In the genomic region with DNA sequence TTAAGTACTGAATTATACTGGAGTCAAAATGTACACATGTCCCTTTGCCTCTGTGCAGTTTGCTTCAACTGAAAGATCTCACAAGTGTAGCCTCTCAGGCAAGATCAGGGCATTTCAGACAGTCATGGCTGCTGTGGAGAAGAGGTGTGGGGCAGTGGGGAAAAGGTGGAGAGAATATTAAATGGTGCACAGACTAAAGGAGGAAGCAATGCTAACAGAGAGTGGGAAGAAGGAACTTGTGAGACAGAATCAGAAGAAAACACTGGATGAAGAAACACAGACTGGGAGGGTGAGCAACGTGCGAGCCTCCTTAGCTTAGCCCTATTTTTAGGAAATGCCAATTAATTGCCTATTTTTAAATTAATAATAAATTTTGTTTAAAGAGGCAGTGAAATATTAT, we compare ENCODE assay signal across 14 cellular contexts. TPM values are rescaled to one million over a fixed set of nuclear protein-coding genes. Genes with fewer than 3 reads are reported as not detected.
DNase-seq lines count a peak whose midpoint lies in the region; ATAC-seq and TF ChIP-seq lines count a peak whose summit lies in the region.
"Had no signal": no experiment of that assay in that cellular context is flagged by ENCODE, and none has a peak within 500 bp of the region (broad histone marks: within the 10 kb centered on the region; RNA-seq: fewer than 3 reads in every experiment).

No MANE protein-coding gene starts in this region.

- no peak overlapping the region for H3K4me3 ChIP-seq in MG63
- no peak overlapping the region for H3K4me3 ChIP-seq in PC-9
- H3K4me3 ChIP-seq: BLaER1, HAP-1 had no signal

- peaks cover 34% of the 10 kb centered on the region for H3F3A ChIP-seq in PC-9 (ENCODE audit: insufficient read depth, low read depth)

- no peaks in the 10 kb centered on the region; the same call in 1 of the 2 replicates for H3K9me2 ChIP-seq in PC-9 (ENCODE audit: insufficient read depth)

- H3K36me3 ChIP-seq in MG63 (peaks cover 52% of the 10 kb centered on the region), PC-9 (ENCODE audit: low read depth) (peaks cover 68% of the 10 kb centered on the region)
- H3K36me3 ChIP-seq: HAP-1 had no signal

- peak; percentile 84 for DNase-seq in SIG-M5 treated with dmso at 0.1 percent for 504 hours (lab: John Stamatoyannopoulos, UW; ENCODE audit: unreplicated experiment)
- no peak for DNase-seq in SIG-M5 (lab: John Stamatoyannopoulos, UW)
- peak; percentile 62 for DNase-seq in MV-4-11 (lab: John Stamatoyannopoulos, UW)
- peak; percentile 11 for DNase-seq in UCSD-AML1 (lab: John Stamatoyannopoulos, UW; ENCODE audit: unreplicated experiment)
- DNase-seq in substantia nigra (lab: John Stamatoyannopoulos, UW) = no peak
- DNase-seq in MG63 = no peak
- DNase-seq in PC-9 = no peak
- DNase-seq: Caco-2, NCI-H1105, NCI-H187 had no signal

- intact Hi-C loops in PC-9 (cut with micrococcal nuclease; ENCODE audit: unreplicated experiment) = no loop called here

- TF ChIP-seq CTCF in PC-9 (conservative IDR thresholded peaks at IDR 0.05) = no peak

- H2AFZ ChIP-seq in PC-9 = no peak overlapping the region

- BruUV-seq in PC-9 (replicated peaks; lab: Mats Ljungman, UMichigan) = no TSS peak

- H4K20me1 ChIP-seq in PC-9 (ENCODE audit: insufficient read depth) = peaks cover 13% of the 10 kb centered on the region; the same call in 1 of the 2 replicates

- H3K27ac ChIP-seq in substantia nigra (ENCODE audit: low read depth, low read length, poor library complexity, severe bottlenecking) (peak overlapping the region; percentile 35), PC-9 (no peak overlapping the region)
- H3K27ac ChIP-seq: 22Rv1, BLaER1 had no signal

- H3K79me2 ChIP-seq in PC-9 (ENCODE audit: low read depth) = peaks cover 6% of the 10 kb centered on the region; the same call in 1 of the 2 replicates

- POLR2A ChIA-PET in PC-9 (lab: Charles Lee; ENCODE audit: unreplicated experiment) = no interaction called here

- H3K9me3 ChIP-seq in MG63 (no peaks in the 10 kb centered on the region), PC-9 (ENCODE audit: insufficient read depth, low read depth) (no peaks in the 10 kb centered on the region)
- H3K9me3 ChIP-seq: BLaER1, Caco-2, HAP-1 had no signal

- CTCF ChIA-PET in PC-9 (lab: Charles Lee) = no interaction called here

- no peaks in the 10 kb centered on the region for H3K4me1 ChIP-seq in PC-9 (replicated peaks; ENCODE audit: insufficient read depth)
- H3K4me1 ChIP-seq: Caco-2, HAP-1 had no signal

- H3K4me2 ChIP-seq in PC-9 = no peak overlapping the region
- H3K4me2 ChIP-seq: BLaER1 had no signal

- ATAC-seq in HG02763 (IDR thresholded peaks at IDR 0.05; ENCODE audit: unreplicated experiment) = no peak

- H3K27me3 ChIP-seq in MG63 (no peaks in the 10 kb centered on the region), PC-9 (ENCODE audit: insufficient read depth, low read depth) (no peaks in the 10 kb centered on the region)
- H3K27me3 ChIP-seq: BLaER1 had no signal

RNA-seq across cellular contexts. Expression of a gene that starts 49.6 kb away (rescaled TPM):
- 17.4 and 21.3 TPM in 2 replicates for total RNA-seq in MG63 (2014; rRNA removed; shearing (Covaris generic); ENCODE audit: low replicate concordance)
- 17.7 and 21.5 TPM in 2 replicates for total RNA-seq in PC-9 (2021)

Comparison
In these comparisons a context has a peak if more than half of its experiments do, and no peak if none do; other contexts are left out.
1. DNase-seq: peak in SIG-M5 treated with dmso at 0.1 percent for 504 hours (single experiment), MV-4-11 (single experiment) and UCSD-AML1 (single experiment); none in SIG-M5 (single experiment), substantia nigra (0 of 49), MG63 (single experiment) and PC-9 (0 of 2).